Comparison of ENCODE assay signal across 29 cellular contexts in genomic region chr13:111868716-111869115, GRCh38.
"Had no signal": no experiment of that assay in that cellular context is flagged by ENCODE, and none has a peak within 500 bp of the region (broad histone marks: within the 10 kb centered on the region; RNA-seq: fewer than 3 reads in every experiment).

No MANE protein-coding gene starts in this region.

- DNase-seq: naive thymus-derived CD4-positive, alpha-beta T cell; natural killer cell; occipital lobe; ovary; posterior cingulate gyrus; retina; right cardiac atrium; right lobe of liver; sigmoid colon; small intestine; stimulated activated CD4-positive, alpha-beta T cell treated with anti-CD3 and anti-CD28 coated beads, Interleukin-15, amount 100 ng/mL, for 24 hours; stimulated activated CD4-positive, alpha-beta T cell treated with anti-CD3 and anti-CD28 coated beads, Interleukin-2, amount 100 ng/mL, for 24 hours; stimulated activated CD4-positive, alpha-beta T cell treated with anti-CD3 and anti-CD28 coated beads, Interleukin-2, amount 100 ng/mL, for 48 hours; stimulated activated CD4-positive, alpha-beta T cell treated with anti-CD3 and anti-CD28 coated beads, Interleukin-4, amount 100 ng/mL, for 24 hours; stimulated activated naive B cell treated with anti-CD40 and anti-IgM and Interleukin-4, amounts not matched to agents 10 μg/mL and 1 μg/mL and 100 μg/mL, for 72 hours; stimulated activated naive CD4-positive, alpha-beta T cell treated with Interleukin-2 at 50 U/mL for 16 hours; stomach; thyroid gland; trophoblast cell; upper lobe of left lung; uterus had no signal

- H3K4me3 ChIP-seq: neural progenitor cell, ovary, right lobe of liver, sigmoid colon, stomach, thoracic aorta, thyroid gland, tibial nerve, upper lobe of left lung, uterus had no signal

- H3K4me3 Mint-ChIP-seq: naive thymus-derived CD4-positive, alpha-beta T cell; natural killer cell; nephron; neural progenitor cell; stimulated activated effector memory CD8-positive, alpha-beta T cell treated with anti-CD3 and anti-CD28 coated beads, Interleukin-12 subunit alpha, Interleukin-12 subunit beta, amount 100 ng/mL, for 72 hours; stimulated activated naive B cell treated with anti-CD40 and anti-IgM and Interleukin-4, amounts not matched to agents 10 μg/mL and 1 μg/mL and 100 μg/mL, for 72 hours; stimulated activated naive CD8-positive, alpha-beta T cell treated with anti-CD3 and anti-CD28 coated beads, Interleukin-15, Interleukin-2, amounts not matched to agents 100 ng/mL and 50 ng/mL, for 24 hours had no signal

- H3K36me3 ChIP-seq: neural progenitor cell, ovary, right lobe of liver, sigmoid colon, stomach, thoracic aorta, thyroid gland, tibial nerve, upper lobe of left lung, uterus had no signal

- ATAC-seq: naive thymus-derived CD4-positive, alpha-beta T cell; natural killer cell; right cardiac atrium; right lobe of liver; stimulated activated effector memory CD8-positive, alpha-beta T cell treated with anti-CD3 and anti-CD28 coated beads, Interleukin-12 subunit alpha, Interleukin-12 subunit beta, amount 100 ng/mL, for 72 hours; stimulated activated naive B cell treated with anti-CD40 and anti-IgM and Interleukin-4, amounts not matched to agents 10 μg/mL and 1 μg/mL and 100 μg/mL, for 72 hours had no signal

- H3K4me1 ChIP-seq: parathyroid adenoma, right lobe of liver, sigmoid colon, stomach, thyroid gland, upper lobe of left lung, uterus had no signal

- H3K36me3 Mint-ChIP-seq: naive thymus-derived CD4-positive, alpha-beta T cell; natural killer cell; neural progenitor cell; stimulated activated effector memory CD8-positive, alpha-beta T cell treated with anti-CD3 and anti-CD28 coated beads, Interleukin-12 subunit alpha, Interleukin-12 subunit beta, amount 100 ng/mL, for 72 hours; stimulated activated naive B cell treated with anti-CD40 and anti-IgM and Interleukin-4, amounts not matched to agents 10 μg/mL and 1 μg/mL and 100 μg/mL, for 72 hours had no signal

- H3K27me3 ChIP-seq: neural progenitor cell, ovary, right lobe of liver, thyroid gland, tibial nerve, upper lobe of left lung, uterus had no signal

- H3K9me3 Mint-ChIP-seq: natural killer cell had no signal

- H3K27ac ChIP-seq: neural progenitor cell, ovary, parathyroid adenoma, right lobe of liver, sigmoid colon, stomach, thoracic aorta, thyroid gland, tibial nerve, upper lobe of left lung, uterus had no signal

- H3K27ac Mint-ChIP-seq: naive thymus-derived CD4-positive, alpha-beta T cell; natural killer cell; nephron; neural progenitor cell; progenitor cell of endocrine pancreas; stimulated activated effector memory CD8-positive, alpha-beta T cell treated with anti-CD3 and anti-CD28 coated beads, Interleukin-12 subunit alpha, Interleukin-12 subunit beta, amount 100 ng/mL, for 72 hours; stimulated activated naive B cell treated with anti-CD40 and anti-IgM and Interleukin-4, amounts not matched to agents 10 μg/mL and 1 μg/mL and 100 μg/mL, for 72 hours; stimulated activated naive CD8-positive, alpha-beta T cell treated with anti-CD3 and anti-CD28 coated beads, Interleukin-15, Interleukin-2, amounts not matched to agents 100 ng/mL and 50 ng/mL, for 24 hours had no signal

- H3K4me1 Mint-ChIP-seq: naive thymus-derived CD4-positive, alpha-beta T cell; natural killer cell; nephron; stimulated activated effector memory CD8-positive, alpha-beta T cell treated with anti-CD3 and anti-CD28 coated beads, Interleukin-12 subunit alpha, Interleukin-12 subunit beta, amount 100 ng/mL, for 72 hours; stimulated activated naive B cell treated with anti-CD40 and anti-IgM and Interleukin-4, amounts not matched to agents 10 μg/mL and 1 μg/mL and 100 μg/mL, for 72 hours had no signal

- H3K9me3 ChIP-seq: ovary, right lobe of liver, thoracic aorta, thyroid gland, upper lobe of left lung, uterus had no signal
